In the genomic region with DNA sequence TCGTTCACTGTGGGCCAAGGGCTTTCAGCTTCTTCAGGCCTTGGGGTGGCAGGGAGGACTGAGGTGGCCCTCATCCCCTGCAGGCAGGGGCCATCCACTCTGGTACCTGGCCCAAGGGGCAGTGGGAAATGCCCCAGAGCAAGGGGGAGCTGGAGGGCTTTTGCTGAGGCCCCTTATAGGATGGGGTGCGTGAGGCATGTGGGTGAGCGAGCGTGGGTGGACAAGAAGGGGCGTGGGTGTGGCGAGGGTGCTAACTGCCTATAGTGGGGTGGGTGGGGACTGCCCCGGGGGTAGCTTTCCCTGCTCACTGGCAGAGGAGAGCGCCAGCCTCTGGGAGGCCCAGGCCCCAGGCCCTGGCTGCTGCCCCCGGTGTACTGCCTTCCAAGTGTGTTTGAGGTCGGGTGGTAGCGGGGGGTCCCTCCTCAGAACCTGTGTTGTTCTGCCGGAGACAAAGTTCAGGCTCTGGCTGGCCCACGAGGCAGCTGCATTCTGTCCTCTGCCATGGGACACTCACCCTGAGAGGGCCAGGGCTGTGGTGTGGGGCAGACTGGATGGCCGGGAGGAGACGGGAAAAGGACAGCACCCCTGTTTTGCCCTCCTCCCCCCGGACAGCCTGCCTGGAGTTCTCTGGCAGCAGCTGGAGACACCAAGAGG, we compare ENCODE assay signal across 19 cellular contexts.
"Had no signal": no experiment of that assay in that cellular context is flagged by ENCODE, and none has a peak within 500 bp of the region (broad histone marks: within the 10 kb centered on the region; RNA-seq: fewer than 3 reads in every experiment).

No MANE protein-coding gene starts in this region.

- H3K4me3 Mint-ChIP-seq: central memory CD8-positive, alpha-beta T cell; natural killer cell; stimulated activated memory B cell treated with anti-CD40 and anti-IgM and Interleukin-4, amounts not matched to agents 10 μg/mL and 1 μg/mL and 100 μg/mL, for 72 hours had no signal

- H3K4me1 ChIP-seq: pancreas had no signal

- H3K27ac ChIP-seq: pancreas, testis, transverse colon had no signal

- ATAC-seq: esophagus mucosa; heart left ventricle; left lobe of liver; natural killer cell; pancreas; right cardiac atrium; stimulated activated memory B cell treated with anti-CD40 and anti-IgM and Interleukin-4, amounts not matched to agents 10 μg/mL and 1 μg/mL and 100 μg/mL, for 72 hours had no signal

- H3K27ac Mint-ChIP-seq: natural killer cell; progenitor cell of endocrine pancreas; stimulated activated memory B cell treated with anti-CD40 and anti-IgM and Interleukin-4, amounts not matched to agents 10 μg/mL and 1 μg/mL and 100 μg/mL, for 72 hours had no signal

- H3K27me3 ChIP-seq: pancreas, testis had no signal

- H3K36me3 Mint-ChIP-seq: natural killer cell; stimulated activated memory B cell treated with anti-CD40 and anti-IgM and Interleukin-4, amounts not matched to agents 10 μg/mL and 1 μg/mL and 100 μg/mL, for 72 hours had no signal

- H3K9me3 Mint-ChIP-seq: central memory CD8-positive, alpha-beta T cell; natural killer cell; neural crest cell; stimulated activated memory B cell treated with anti-CD40 and anti-IgM and Interleukin-4, amounts not matched to agents 10 μg/mL and 1 μg/mL and 100 μg/mL, for 72 hours had no signal

- DNase-seq: cortex of kidney; effector memory CD4-positive, alpha-beta T cell; heart left ventricle; hippocampal formation; kidney glomerular epithelial cell; mammary epithelial cell; natural killer cell; right cardiac atrium; stimulated activated CD4-positive, alpha-beta T cell treated with anti-CD3 and anti-CD28 coated beads, Interleukin-4, amount 100 ng/mL, for 24 hours; testis; transverse colon had no signal

- H3K9me3 ChIP-seq: heart left ventricle, pancreas, testis, transverse colon had no signal

- H3K4me3 ChIP-seq: heart left ventricle, pancreas, smooth muscle cell, testis, transverse colon had no signal

- H3K4me1 Mint-ChIP-seq: central memory CD8-positive, alpha-beta T cell had no signal

- H3K36me3 ChIP-seq: heart left ventricle, pancreas, transverse colon had no signal

- H3K4me2 ChIP-seq: smooth muscle cell had no signal
